Comparison of ENCODE assay signal across 2 cellular contexts in genomic region chr20:47785900-47786762, GRCh38.
TF ChIP-seq lines count a peak whose summit lies in the region.

No MANE protein-coding gene starts in this region.

TF ChIP-seq in H1, 55 proteins besides CTCF, POLR2A, EP300 and RAD21 (continued from another document):
- TF ChIP-seq ATF3 (IDR thresholded peaks at IDR 0.05; ENCODE audit: insufficient read depth, low read depth, low read length) (no peak), SP4 (IDR thresholded peaks at IDR 0.05; ENCODE audit: low read length) (0 out of 2 replicates have a peak, but pooled peaks have one; percentile 25), BCL11A (IDR thresholded peaks at IDR 0.05; ENCODE audit: low read depth in 2 of 2, low read length in 2 of 2) (no peak), TEAD4 (IDR thresholded peaks at IDR 0.05; ENCODE audit: low read depth, low read length) (0 out of 2 replicates have a peak, but pooled peaks have one; percentile 8), ATF2 (IDR thresholded peaks at IDR 0.05; ENCODE audit: low read length) (no peak), HDAC2 (IDR thresholded peaks at IDR 0.05; ENCODE audit: borderline replicate concordance in 1 of 2, low read depth in 2 of 2, low read length in 2 of 2) (peak in 1 of 2 experiments; percentile 29; a peak in 1 of 4 replicates), ASH2L (IDR thresholded peaks at IDR 0.05; ENCODE audit: low read length) (peak; percentile 58), SIN3A (conservative IDR thresholded peaks at IDR 0.05 in 1 of 2, IDR thresholded peaks at IDR 0.05 in 1 of 2; ENCODE audit: low read depth in 1 of 2, low read length in 2 of 2) (0 out of 4 replicates have a peak, but pooled peaks of 1 of the 2 experiments have one; percentile 29), PHF8 (conservative IDR thresholded peaks at IDR 0.05; ENCODE audit: low read depth, low read length) (no peak), EZH2 (IDR thresholded peaks at IDR 0.05; ENCODE audit: low read depth, low read length, severe bottlenecking) (peak; percentile 71), JUND (IDR thresholded peaks at IDR 0.05; ENCODE audit: low read length) (no peak), GABPA (IDR thresholded peaks at IDR 0.05; ENCODE audit: borderline replicate concordance, insufficient read depth, low read length) (peak; percentile 63; the same call in 1 of the 2 replicates), KDM4A (IDR thresholded peaks at IDR 0.05; ENCODE audit: low read depth, low read length, severe bottlenecking) (peak; percentile 52), RBBP5 (IDR thresholded peaks at IDR 0.05; ENCODE audit: borderline replicate concordance, low read depth, low read length) (peak; percentile 78)
TF ChIP-seq in H1: peak in this region for 13.

TF ChIP-seq in liver, 16 proteins besides CTCF, POLR2A, EP300 and RAD21 (continued from another document):
- TF ChIP-seq ZBTB33 (IDR thresholded peaks at IDR 0.05) (no peak), HNF4A (conservative IDR thresholded peaks at IDR 0.05) (no peak), NR2F2 (IDR thresholded peaks at IDR 0.05) (no peak), ATF3 (IDR thresholded peaks at IDR 0.05) (no peak), FOXA2 (IDR thresholded peaks at IDR 0.05) (no peak), HNF4G (IDR thresholded peaks at IDR 0.05) (no peak), RXRA (IDR thresholded peaks at IDR 0.05) (no peak), REST (IDR thresholded peaks at IDR 0.05) (peak; percentile 26)
TF ChIP-seq in liver: peak in this region for 2.
